In genomic region chr2:11983870-11984269, GRCh38 we compare ENCODE assay signal across 1 cellular context.
TF ChIP-seq lines count a peak whose summit lies in the region.

No MANE protein-coding gene starts in this region.

TF ChIP-seq in IMR-90, 13 proteins besides CTCF, POLR2A, EP300 and RAD21:
- TF ChIP-seq CEBPB (IDR thresholded peaks at IDR 0.05; ENCODE audit: low read depth, low read length) (no peak), USF2 (IDR thresholded peaks at IDR 0.05; ENCODE audit: low read depth, low read length) (no peak), ELK1 (IDR thresholded peaks at IDR 0.05; ENCODE audit: borderline replicate concordance, low read depth, low read length) (no peak), FOS (IDR thresholded peaks at IDR 0.05; ENCODE audit: low read depth, low read length) (no peak), RFX5 (IDR thresholded peaks at IDR 0.05; ENCODE audit: low read depth, low read length) (no peak), SMC3 (IDR thresholded peaks at IDR 0.05; ENCODE audit: low read depth, low read length) (no peak), NFE2L2 (IDR thresholded peaks at IDR 0.05; ENCODE audit: low read depth, low read length) (no peak), MXI1 (IDR thresholded peaks at IDR 0.05; ENCODE audit: borderline replicate concordance, low read depth, low read length) (no peak)
